ENCODE assay signal across 8 cellular contexts in the genomic region with DNA sequence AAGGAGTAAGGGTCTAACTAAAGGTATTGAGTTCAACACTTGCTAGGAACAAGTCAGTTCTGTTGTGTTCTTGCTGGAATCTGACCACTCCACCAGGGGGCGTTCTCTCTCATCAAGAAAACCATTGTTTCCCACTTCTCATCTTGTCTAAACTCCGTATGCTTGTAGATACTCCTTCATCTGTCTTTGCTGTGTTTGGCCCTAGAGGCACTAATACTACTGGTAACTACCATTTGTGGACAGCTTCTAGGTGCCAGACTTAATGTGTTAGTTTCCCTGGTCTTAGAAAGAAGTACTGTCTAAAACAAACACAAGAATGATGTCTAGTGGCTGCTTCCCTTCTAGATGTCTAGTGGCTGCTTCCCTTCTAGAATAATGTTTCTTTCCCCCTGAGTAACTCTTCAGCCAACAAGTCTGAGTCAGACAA. TPM values are rescaled to one million over a fixed set of nuclear protein-coding genes. Genes with fewer than 3 reads are reported as not detected.
DNase-seq lines count a peak whose midpoint lies in the region; ATAC-seq and TF ChIP-seq lines count a peak whose summit lies in the region.

No MANE protein-coding gene starts in this region.

- peak; percentile 89 to 96 for TF ChIP-seq RAD21 in liver (IDR thresholded peaks at IDR 0.05)

- intact Hi-C loops in CD14-positive monocyte (cut with micrococcal nuclease) = loop anchor here (2.0 kb wide), 1 partner anchor 147 kb away; no protein-coding TSS in a partner anchor

- DNase-seq in CD14-positive monocyte (ENCODE audit: low spot score) = no peak
- DNase-seq in NCI-H524 treated with DMSO at 0.1 percent for 48 hours (lab: John Stamatoyannopoulos, UW) = peak; percentile 41
- DNase-seq in activated CD4-positive, alpha-beta T cell treated with anti-CD3 and anti-CD28 coated beads, Interleukin-2, amount 10 ng/mL, durations not matched to agents 7 days and 5 days = peak; percentile 82
- DNase-seq in coronary artery (ENCODE audit: low spot score) = peak; percentile 78
- peak; percentile 36 to 54 (median 48) for DNase-seq in stimulated activated CD4-positive, alpha-beta T cell treated with anti-CD3 and anti-CD28 coated beads, TNF-alpha, amount 100 ng/mL, for 1 hour (ENCODE audit: low read depth in 3 of 3, low spot score in 1 of 3)

- TF ChIP-seq CTCF in CD14-positive monocyte (IDR thresholded peaks at IDR 0.05) = peak; percentile 98
- peak; percentile 32; the same call in 1 of the 2 replicates for TF ChIP-seq CTCF in HEK293 (tag by site-specific recombination; IDR thresholded peaks at IDR 0.05)
- peak; percentile 75 for TF ChIP-seq CTCF in coronary artery (IDR thresholded peaks at IDR 0.05)
- TF ChIP-seq CTCF in liver (IDR thresholded peaks at IDR 0.05; ENCODE audit: low read depth, low read length, missing input control) = peak; percentile 82

- H3K36me3 Mint-ChIP-seq in CD14-positive monocyte = peaks cover 0 to 4% of the 10 kb centered on the region in 2 donors
- peaks cover 12% of the 10 kb centered on the region for H3K36me3 Mint-ChIP-seq in activated CD4-positive, alpha-beta T cell treated with anti-CD3 and anti-CD28 coated beads, Interleukin-2, amount 10 ng/mL, durations not matched to agents 7 days and 5 days (ENCODE audit: low read depth)

- 3% methylated on average over 2 of the region's 2 CpGs for WGBS in liver

- H3K4me1 ChIP-seq in HEK293 (ENCODE audit: control insufficient read depth, insufficient read depth, low read length) = no peaks in the 10 kb centered on the region
- H3K4me1 ChIP-seq in liver (ENCODE audit: control insufficient read depth in 4 of 4, insufficient read depth in 4 of 4, low read length in 3 of 4) = no peaks in the 10 kb centered on the region

- H3K9me3 Mint-ChIP-seq in CD14-positive monocyte = peaks cover 15 to 20% (median 18%) of the 10 kb centered on the region in 7 donors
- peaks cover 13% of the 10 kb centered on the region for H3K9me3 Mint-ChIP-seq in activated CD4-positive, alpha-beta T cell treated with anti-CD3 and anti-CD28 coated beads, Interleukin-2, amount 10 ng/mL, durations not matched to agents 7 days and 5 days

- no peak overlapping the region for H3K4me3 Mint-ChIP-seq in CD14-positive monocyte
- H3K4me3 Mint-ChIP-seq in activated CD4-positive, alpha-beta T cell treated with anti-CD3 and anti-CD28 coated beads, Interleukin-2, amount 10 ng/mL, durations not matched to agents 7 days and 5 days = no peak overlapping the region

- POLR2A ChIA-PET in HEK293 (lab: Yijun Ruan, JAX) = no interaction called here
- POLR2A ChIA-PET in activated CD4-positive, alpha-beta T cell treated with anti-CD3 and anti-CD28 coated beads, Interleukin-2, amount 10 ng/mL, durations not matched to agents 7 days and 5 days (lab: Charles Lee) = no interaction called here

- H3K36me3 ChIP-seq in HEK293 (ENCODE audit: control insufficient read depth in 2 of 2, insufficient read depth in 1 of 2, low read length in 2 of 2) (no peaks in the 10 kb centered on the region), liver (ENCODE audit: control insufficient read depth in 4 of 4, insufficient read depth in 3 of 4, low read depth in 1 of 4, low read length in 3 of 4) (no peaks in the 10 kb centered on the region)

- no peak overlapping the region for H3K9ac ChIP-seq in liver (ENCODE audit: low read depth in 1 of 2, low read length in 2 of 2)

- H3K4me3 ChIP-seq in HEK293 (ENCODE audit: low read depth, low read length) (no peak overlapping the region), coronary artery (no peak overlapping the region), liver (ENCODE audit: low read depth in 1 of 3, low read length in 3 of 3) (no peak overlapping the region)

- H3K27ac Mint-ChIP-seq in CD14-positive monocyte = peak overlapping the region in 1 of 7 donors; percentile 32
- no peak overlapping the region for H3K27ac Mint-ChIP-seq in activated CD4-positive, alpha-beta T cell treated with anti-CD3 and anti-CD28 coated beads, Interleukin-2, amount 10 ng/mL, durations not matched to agents 7 days and 5 days

- H3K9me3 ChIP-seq in HEK293 (ENCODE audit: control insufficient read depth, insufficient read depth, low read depth, low read length) = no peaks in the 10 kb centered on the region
- H3K9me3 ChIP-seq in liver (ENCODE audit: control insufficient read depth in 4 of 4, low read length in 3 of 4) = peaks cover 0 to 6% (median under 1%) of the 10 kb centered on the region in 4 donors

- H3K27me3 Mint-ChIP-seq in CD14-positive monocyte (ENCODE audit: low read depth in 3 of 3) = no peaks in the 10 kb centered on the region
- H3K27me3 Mint-ChIP-seq in activated CD4-positive, alpha-beta T cell treated with anti-CD3 and anti-CD28 coated beads, Interleukin-2, amount 10 ng/mL, durations not matched to agents 7 days and 5 days = no peaks in the 10 kb centered on the region

- no peak overlapping the region for H3K27ac ChIP-seq in HEK293 (ENCODE audit: extremely low read depth, low read depth, low read length)
- H3K27ac ChIP-seq in coronary artery = peak overlapping the region; percentile 9 to 37
- no peak overlapping the region for H3K27ac ChIP-seq in liver (ENCODE audit: low read depth in 1 of 2, low read length in 2 of 2)

- H3K27me3 ChIP-seq in liver (ENCODE audit: control insufficient read depth in 4 of 4, insufficient read depth in 4 of 4, low read length in 3 of 4) = no peaks in the 10 kb centered on the region

- H3K4me1 Mint-ChIP-seq in CD14-positive monocyte = peaks cover 4% of the 10 kb centered on the region
- peaks cover 4% of the 10 kb centered on the region for H3K4me1 Mint-ChIP-seq in activated CD4-positive, alpha-beta T cell treated with anti-CD3 and anti-CD28 coated beads, Interleukin-2, amount 10 ng/mL, durations not matched to agents 7 days and 5 days

- CTCF ChIA-PET in HEK293 (lab: Yijun Ruan, JAX) = interaction anchor here (0.5 to 6.2 kb wide), 28 partner anchors 9 to 1334 kb away, joined by 3 to 157 read pairs (median 4); no protein-coding TSS in a partner anchor
- CTCF ChIA-PET in activated CD4-positive, alpha-beta T cell treated with anti-CD3 and anti-CD28 coated beads, Interleukin-2, amount 10 ng/mL, durations not matched to agents 7 days and 5 days (lab: Charles Lee) = interaction anchor here (1.4 kb wide), 1 partner anchor 20 kb away, joined by 3 read pairs; no protein-coding TSS in a partner anchor

- ATAC-seq in GM21723 (IDR thresholded peaks at IDR 0.05; ENCODE audit: unreplicated experiment) = no peak

TF ChIP-seq in HEK293, 187 proteins besides CTCF, POLR2A, EP300 and RAD21 (continues in another document):
- TF ChIP-seq ZNF654 (tag by site-specific recombination; IDR thresholded peaks at IDR 0.05; ENCODE audit: low read depth) = peak; percentile 53
- no peak for TF ChIP-seq ZNF76 (tag by site-specific recombination; IDR thresholded peaks at IDR 0.05; ENCODE audit: borderline replicate concordance, low read depth)
- no peak for TF ChIP-seq GFI1B (tag by site-specific recombination; IDR thresholded peaks at IDR 0.05)
- no peak for TF ChIP-seq ZNF677 (tag by site-specific recombination; IDR thresholded peaks at IDR 0.05)

TF ChIP-seq in liver, 16 proteins besides CTCF, POLR2A, EP300 and RAD21:
- TF ChIP-seq SP1 (IDR thresholded peaks at IDR 0.05) = no peak
- TF ChIP-seq NR2F2 (IDR thresholded peaks at IDR 0.05) = no peak
- no peak for TF ChIP-seq FOXA1 (IDR thresholded peaks at IDR 0.05)
- TF ChIP-seq YY1 (IDR thresholded peaks at IDR 0.05) = no peak
- TF ChIP-seq HNF4A (conservative IDR thresholded peaks at IDR 0.05) = no peak
- TF ChIP-seq RXRA (IDR thresholded peaks at IDR 0.05) = no peak
- TF ChIP-seq JUND (IDR thresholded peaks at IDR 0.05) = no peak

RNA-seq across cellular contexts. Expression of gene PTPDC1, which starts 18.7 kb away (rescaled TPM):
- polyA plus RNA-seq in CD14-positive monocyte (under 1 TPM; 0.32 to 0.95 TPM), liver (under 1 TPM; 0.45 to 0.64 TPM)
- 1 to 10 TPM; 5.2 to 5.7 TPM for total RNA-seq in activated CD4-positive, alpha-beta T cell treated with anti-CD3 and anti-CD28 coated beads, Interleukin-2, amount 10 ng/mL, durations not matched to agents 7 days and 5 days
- 1 to 10 TPM; 1.5 to 5.1 TPM for total RNA-seq in liver

Comparison
In these comparisons a context has a peak if more than half of its experiments do, and no peak if none do; other contexts are left out.
1. CTCF ChIP-seq: peak in every context shown above with its lines; median percentile 98 in CD14-positive monocyte; 82 in liver; 75 in coronary artery; 32 in HEK293.
2. H3K27ac ChIP-seq: peak in coronary artery (2 of 2); none in HEK293 (single experiment) and liver (0 of 2).